In genomic region chr2:46117994-46118393, GRCh38 we compare ENCODE assay signal across 13 cellular contexts.
DNase-seq lines count a peak whose midpoint lies in the region; ATAC-seq, FAIRE-seq and TF ChIP-seq lines count a peak whose summit lies in the region.
"Had no signal": no experiment of that assay in that cellular context is flagged by ENCODE, and none has a peak within 500 bp of the region (broad histone marks: within the 10 kb centered on the region; RNA-seq: fewer than 3 reads in every experiment).

No MANE protein-coding gene starts in this region.

- no peak overlapping the region for H3K4me3 Mint-ChIP-seq in Calu3 (ENCODE audit: low read depth, unreplicated experiment)
- H3K4me3 Mint-ChIP-seq in natural killer cell treated with Interleukin-12 subunit alpha and Interleukin-12 subunit beta and Interleukin-15 and Interleukin-18, amount 100 ng/mL, for 72 hours: no peak overlapping the region
- H3K4me3 Mint-ChIP-seq: CD8-positive, alpha-beta T cell had no signal

- dilution Hi-C loops in endothelial cell of umbilical vein (cut with MboI; ENCODE audit: extremely low pct_ligation_motif_present, low sequenced_read_pairs): no loop called here

- no peaks in the 10 kb centered on the region for H3K9me1 ChIP-seq in endothelial cell of umbilical vein (replicated peaks; ENCODE audit: control insufficient read depth, extremely low read depth, insufficient read depth, low read length)

- CTCF ChIA-PET in HEK293 (lab: Yijun Ruan, JAX) (interaction anchor here (0.6 to 1.1 kb wide), 2 partner anchors 14 to 55 kb away, joined by 3 read pairs; no protein-coding TSS in a partner anchor), endothelial cell of umbilical vein (lab: Charles Lee) (interaction anchor here (1.5 to 2.7 kb wide), 3 partner anchors 9 to 55 kb away, joined by 4 to 17 read pairs (median 6); no protein-coding TSS in a partner anchor), Calu3 (lab: Charles Lee) (interaction anchor here (1.0 to 1.3 kb wide), 2 partner anchors 16 to 111 kb away, joined by 3 to 7 read pairs; no protein-coding TSS in a partner anchor)

- H3K4me1 Mint-ChIP-seq in Calu3 (ENCODE audit: low read depth, unreplicated experiment): peaks cover 25% of the 10 kb centered on the region
- H3K4me1 Mint-ChIP-seq in natural killer cell treated with Interleukin-12 subunit alpha and Interleukin-12 subunit beta and Interleukin-15 and Interleukin-18, amount 100 ng/mL, for 72 hours (ENCODE audit: low read depth in 2 of 2): peaks cover 4 to 13% of the 10 kb centered on the region in 2 donors

- TF ChIP-seq CTCF in HEK293 (tag by site-specific recombination; IDR thresholded peaks at IDR 0.05) (no peak), endothelial cell of umbilical vein (IDR thresholded peaks at IDR 0.05; ENCODE audit: extremely low read depth in 1 of 2, insufficient read depth in 1 of 2, low read depth in 1 of 2, low read length in 2 of 2) (no peak), gastrocnemius medialis (IDR thresholded peaks at IDR 0.05 in 4 of 5, conservative IDR thresholded peaks at IDR 0.05 in 1 of 5) (no peak), Calu3 (IDR thresholded peaks at IDR 0.05; ENCODE audit: unreplicated experiment) (no peak), WERI-Rb-1 (IDR thresholded peaks at IDR 0.05; ENCODE audit: low read depth, low read length) (no peak)

- POLR2A ChIA-PET in HEK293 (lab: Yijun Ruan, JAX): no interaction called here
- POLR2A ChIA-PET in endothelial cell of umbilical vein (lab: Charles Lee): no interaction called here

- H3K4me1 ChIP-seq in HEK293 (ENCODE audit: control insufficient read depth, insufficient read depth, low read length) (0 out of 2 replicates have a peak, but pooled peaks cover 5% of the 10 kb centered on the region), endothelial cell of umbilical vein (ENCODE audit: control insufficient read depth, extremely low read depth, insufficient read depth, low read length) (peaks cover 51% of the 10 kb centered on the region), gastrocnemius medialis (peaks cover 20 to 53% of the 10 kb centered on the region in 2 donors)

- no peak for FAIRE-seq in endothelial cell of umbilical vein (lab: Jason Lieb, UNC)

- H3K27ac Mint-ChIP-seq in Calu3 (ENCODE audit: unreplicated experiment): no peak overlapping the region
- no peak overlapping the region for H3K27ac Mint-ChIP-seq in natural killer cell treated with Interleukin-12 subunit alpha and Interleukin-12 subunit beta and Interleukin-15 and Interleukin-18, amount 100 ng/mL, for 72 hours
- H3K27ac Mint-ChIP-seq: CD8-positive, alpha-beta T cell had no signal

- H3K9me3 Mint-ChIP-seq in Calu3 (ENCODE audit: low read depth, unreplicated experiment): peaks cover 2% of the 10 kb centered on the region
- no peaks in the 10 kb centered on the region for H3K9me3 Mint-ChIP-seq in natural killer cell treated with Interleukin-12 subunit alpha and Interleukin-12 subunit beta and Interleukin-15 and Interleukin-18, amount 100 ng/mL, for 72 hours
- H3K9me3 Mint-ChIP-seq: CD8-positive, alpha-beta T cell had no signal

- DNase-seq in DMS53 (lab: John Stamatoyannopoulos, UW): peak; percentile 62
- DNase-seq in endothelial cell of umbilical vein (ENCODE audit: low read depth, low spot score): no peak
- DNase-seq in gastrocnemius medialis: no peak
- DNase-seq in Calu3: no peak
- no peak for DNase-seq in natural killer cell treated with Interleukin-12 subunit alpha and Interleukin-12 subunit beta and Interleukin-15 and Interleukin-18, amount 100 ng/mL, for 72 hours (ENCODE audit: low spot score)
- no peak for DNase-seq in WERI-Rb-1
- DNase-seq: CD8-positive, alpha-beta T cell; NCI-H1436 treated with DMSO at 0.1 percent for 48 hours; NCI-H2081 treated with DMSO at 0.1 percent for 48 hours; NCI-H524; SJCRH30 had no signal

- in situ Hi-C loops in gastrocnemius medialis (cut with MboI; ENCODE audit: low sequenced_read_pairs in 4 of 4): no loop called here

- H3K4me3 ChIP-seq in HEK293 (ENCODE audit: low read depth, low read length) (no peak overlapping the region), endothelial cell of umbilical vein (replicated peaks in 1 of 3; ENCODE audit: insufficient read depth in 1 of 3, low read depth in 1 of 3, low read length in 3 of 3) (no peak overlapping the region), gastrocnemius medialis (no peak overlapping the region), WERI-Rb-1 (ENCODE audit: low read depth, low read length) (no peak overlapping the region)
- H3K4me3 ChIP-seq: HAP-1, SJCRH30 had no signal

- intact Hi-C loops in endothelial cell of umbilical vein (cut with micrococcal nuclease) (loop anchor here (2.0 kb wide), 1 partner anchor 47 kb away; no protein-coding TSS in a partner anchor), gastrocnemius medialis (cut with DNase I; ENCODE audit: low total_unique reads) (no loop called here), Calu3 (cut with micrococcal nuclease; ENCODE audit: unreplicated experiment) (no loop called here)

- BruUV-seq in endothelial cell of umbilical vein (replicated peaks; lab: Mats Ljungman, UMichigan) (no TSS peak), Calu3 (replicated peaks; lab: Mats Ljungman, UMichigan) (no TSS peak)

- no peaks in the 10 kb centered on the region for H3K36me3 ChIP-seq in HEK293 (ENCODE audit: control insufficient read depth in 2 of 2, insufficient read depth in 1 of 2, low read length in 2 of 2)
- H3K36me3 ChIP-seq in endothelial cell of umbilical vein (ENCODE audit: control insufficient read depth in 2 of 2, extremely low read depth in 1 of 2, insufficient read depth in 2 of 2, low read length in 2 of 2): no peaks in the 10 kb centered on the region
- H3K36me3 ChIP-seq in gastrocnemius medialis: no peaks in the 10 kb centered on the region
- no peaks in the 10 kb centered on the region for H3K36me3 ChIP-seq in WERI-Rb-1
- H3K36me3 ChIP-seq: HAP-1, SJCRH30 had no signal

- ATAC-seq in gastrocnemius medialis: no peak
- ATAC-seq in natural killer cell treated with Interleukin-12 subunit alpha and Interleukin-12 subunit beta and Interleukin-15 and Interleukin-18, amount 100 ng/mL, for 72 hours: no peak
- ATAC-seq: CD8-positive, alpha-beta T cell had no signal

- H3K36me3 Mint-ChIP-seq in Calu3 (ENCODE audit: insufficient read depth, unreplicated experiment): no peaks in the 10 kb centered on the region
- H3K36me3 Mint-ChIP-seq in natural killer cell treated with Interleukin-12 subunit alpha and Interleukin-12 subunit beta and Interleukin-15 and Interleukin-18, amount 100 ng/mL, for 72 hours: no peaks in the 10 kb centered on the region
- H3K36me3 Mint-ChIP-seq: CD8-positive, alpha-beta T cell had no signal

- H3K79me2 ChIP-seq in endothelial cell of umbilical vein (ENCODE audit: control insufficient read depth, insufficient read depth, low read length): peaks cover 4% of the 10 kb centered on the region

- H3K9ac ChIP-seq in endothelial cell of umbilical vein (replicated peaks; ENCODE audit: extremely low read depth, insufficient read depth, low read length): no peak overlapping the region

- H3K27me3 ChIP-seq in endothelial cell of umbilical vein (ENCODE audit: control insufficient read depth in 2 of 2, insufficient read depth in 2 of 2, low read length in 2 of 2) (no peaks in the 10 kb centered on the region), gastrocnemius medialis (no peaks in the 10 kb centered on the region), WERI-Rb-1 (ENCODE audit: insufficient read depth, low read depth, severe bottlenecking) (no peaks in the 10 kb centered on the region)
- H3K27me3 ChIP-seq: SJCRH30 had no signal

- H3K27ac ChIP-seq in HEK293 (ENCODE audit: extremely low read depth, low read depth, low read length): no peak overlapping the region
- peak overlapping the region; percentile 78 for H3K27ac ChIP-seq in endothelial cell of umbilical vein (ENCODE audit: insufficient read depth, low read depth, low read length)
- H3K27ac ChIP-seq in gastrocnemius medialis: peak overlapping the region; percentile 7 to 73 (median 50)
- H3K27ac ChIP-seq in WERI-Rb-1: no peak overlapping the region
- H3K27ac ChIP-seq: SJCRH30 had no signal

- TF ChIP-seq POLR2A in endothelial cell of umbilical vein (IDR thresholded peaks at IDR 0.05; ENCODE audit: low read depth, low read length) (no peak), gastrocnemius medialis (IDR thresholded peaks at IDR 0.05) (no peak)

- H3K9me3 ChIP-seq in HEK293 (ENCODE audit: control insufficient read depth, insufficient read depth, low read depth, low read length) (no peaks in the 10 kb centered on the region), endothelial cell of umbilical vein (replicated peaks; ENCODE audit: control insufficient read depth, insufficient read depth, low read length) (no peaks in the 10 kb centered on the region), gastrocnemius medialis (no peaks in the 10 kb centered on the region), WERI-Rb-1 (ENCODE audit: severe bottlenecking) (no peaks in the 10 kb centered on the region)
- H3K9me3 ChIP-seq: HAP-1, SJCRH30 had no signal

- H3K27me3 Mint-ChIP-seq in Calu3 (ENCODE audit: unreplicated experiment): no peaks in the 10 kb centered on the region
- H3K27me3 Mint-ChIP-seq in natural killer cell treated with Interleukin-12 subunit alpha and Interleukin-12 subunit beta and Interleukin-15 and Interleukin-18, amount 100 ng/mL, for 72 hours: no peaks in the 10 kb centered on the region

- H4K20me1 ChIP-seq in endothelial cell of umbilical vein (replicated peaks; ENCODE audit: control insufficient read depth, extremely low read depth, insufficient read depth, low read length): no peaks in the 10 kb centered on the region

- no peak overlapping the region for H3K4me2 ChIP-seq in endothelial cell of umbilical vein (ENCODE audit: insufficient read depth, low read length)

- H2AFZ ChIP-seq in endothelial cell of umbilical vein (ENCODE audit: low read depth, low read length): no peak overlapping the region

TF ChIP-seq in HEK293, 187 proteins besides CTCF, POLR2A, EP300 and RAD21 (continues in another document):
- TF ChIP-seq ZNF121 (tag by site-specific recombination; IDR thresholded peaks at IDR 0.05): no peak

TF ChIP-seq in endothelial cell of umbilical vein, 7 proteins besides CTCF, POLR2A, EP300 and RAD21:
- TF ChIP-seq GATA2 (IDR thresholded peaks at IDR 0.05; ENCODE audit: insufficient read depth, insufficient read length, low read depth, low read length): no peak

Comparison
In these comparisons a context has a peak if more than half of its experiments do, and no peak if none do; other contexts are left out.
1. H3K27ac ChIP-seq: peak in endothelial cell of umbilical vein (single experiment) and gastrocnemius medialis (4 of 4); none in HEK293 (single experiment) and WERI-Rb-1 (single experiment).